ENCODE assay signal across 10 cellular contexts in genomic region chr2:241224068-241224850, GRCh38. TPM values are rescaled to one million over a fixed set of nuclear protein-coding genes. Genes with fewer than 3 reads are reported as not detected.
DNase-seq lines count a peak whose midpoint lies in the region; ATAC-seq and TF ChIP-seq lines count a peak whose summit lies in the region.
"Had no signal": no experiment of that assay in that cellular context is flagged by ENCODE, and none has a peak within 500 bp of the region (broad histone marks: within the 10 kb centered on the region; RNA-seq: fewer than 3 reads in every experiment).

No MANE protein-coding gene starts in this region.

- WGBS in adrenal gland, 4 donors: 28 to 42% (median 34%) methylated on average over 19 to 24 of the region's 24 CpGs

- H3K9ac ChIP-seq in skeletal muscle satellite cell (ENCODE audit: low read depth, low read length): no peak overlapping the region

- H3K4me1 ChIP-seq in adrenal gland (replicated peaks in 1 of 2) (peaks cover 12 to 22% of the 10 kb centered on the region in 2 donors), skeletal muscle satellite cell (ENCODE audit: control insufficient read depth, insufficient read depth, low read length) (peaks cover 18% of the 10 kb centered on the region)

- H3K36me3 ChIP-seq in adrenal gland (replicated peaks in 1 of 2) (peaks cover 0 to 32% of the 10 kb centered on the region in 2 donors), skeletal muscle satellite cell (ENCODE audit: insufficient read depth, low read length) (peaks cover 38% of the 10 kb centered on the region)

- ATAC-seq in left ventricle myocardium superior (peak; percentile 52), GM18861 (IDR thresholded peaks at IDR 0.05; ENCODE audit: unreplicated experiment) (no peak), GM18873 (IDR thresholded peaks at IDR 0.05; ENCODE audit: low FRiP score, unreplicated experiment) (no peak), GM19328 (IDR thresholded peaks at IDR 0.05; ENCODE audit: unreplicated experiment) (no peak)

- H3K9me3 ChIP-seq in adrenal gland (replicated peaks in 1 of 3) (no peaks in the 10 kb centered on the region), skeletal muscle satellite cell (replicated peaks; ENCODE audit: low read length) (no peaks in the 10 kb centered on the region)

- H3K4me3 ChIP-seq in adrenal gland (no peak overlapping the region), skeletal muscle satellite cell (ENCODE audit: low read length) (no peak overlapping the region)

- no peak for TF ChIP-seq CTCF in adrenal gland (IDR thresholded peaks at IDR 0.05)

- H3K4me2 ChIP-seq in skeletal muscle satellite cell (ENCODE audit: low read length): peak overlapping the region; percentile 31

- intact Hi-C loops in adrenal gland (cut with DNase I): no loop called here
- intact Hi-C loops in left ventricle myocardium superior (cut with micrococcal nuclease): no loop called here

- no peak for TF ChIP-seq POLR2A in adrenal gland (IDR thresholded peaks at IDR 0.05)

- DNase-seq in DMS 273 (lab: John Stamatoyannopoulos, UW; ENCODE audit: unreplicated experiment) (peak; percentile 43), DMS 273 treated with DMSO at 0.1 percent for 48 hours (lab: John Stamatoyannopoulos, UW) (no peak), adrenal gland (peak; percentile 51 to 81 (median 71)), left ventricle myocardium superior (peak; percentile 65)
- DNase-seq: KBM-7 had no signal

- peak overlapping the region in 2 of 5 donors; percentile 54 to 74 for H3K27ac ChIP-seq in adrenal gland
- H3K27ac ChIP-seq: 22Rv1 had no signal

- H3K27me3 ChIP-seq in adrenal gland (no peaks in the 10 kb centered on the region), skeletal muscle satellite cell (ENCODE audit: control insufficient read depth, insufficient read depth, low read length) (no peaks in the 10 kb centered on the region)

RNA-seq across cellular contexts. Expression of gene ANO7, which starts 35.8 kb away (rescaled TPM):
- total RNA-seq in adrenal gland: 1 to 10 TPM; 1.1 to 5.1 (median 2.1) TPM
- 1 to 10 TPM in 2 of 3 donors, under 1 TPM in 1; 0.48 to 2.1 (median 1.7) TPM for polyA plus RNA-seq in adrenal gland
- 1.1 TPM for total RNA-seq in left ventricle myocardium superior
- 2.0 and 3.1 TPM in 2 replicates for total RNA-seq in skeletal muscle satellite cell (2012; rRNA removed)
